In the genomic region with DNA sequence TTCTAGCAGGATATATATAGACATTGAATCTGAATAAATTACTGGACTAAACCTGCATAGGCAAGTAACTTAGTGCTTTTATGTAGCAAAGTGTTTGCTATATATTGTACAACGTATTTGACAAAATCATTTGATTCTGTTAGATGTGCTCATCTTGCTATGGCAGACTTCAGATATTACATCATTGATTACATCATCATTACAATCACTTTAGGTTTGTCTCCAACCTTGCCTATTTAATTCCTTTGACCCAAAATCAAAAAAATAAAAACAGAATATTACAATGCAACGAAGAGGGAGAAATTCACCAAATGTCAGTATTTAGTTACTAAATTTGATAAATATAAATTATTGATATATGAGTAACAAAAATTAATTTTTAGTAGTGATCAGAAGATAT, we compare ENCODE assay signal across 34 cellular contexts.
"Had no signal": no experiment of that assay in that cellular context is flagged by ENCODE, and none has a peak within 500 bp of the region (broad histone marks: within the 10 kb centered on the region; RNA-seq: fewer than 3 reads in every experiment).

No MANE protein-coding gene starts in this region.

- DNase-seq: activated B cell treated with CpG ODN at 0.5 μM for 24 hours; activated CD4-positive, alpha-beta memory T cell treated with anti-CD3 and anti-CD28 coated beads for 36 hours; activated CD4-positive, alpha-beta T cell treated with anti-CD3 and anti-CD28 coated beads for 4 hours; activated CD4-positive, alpha-beta T cell treated with anti-CD3 and anti-CD28 coated beads, Interleukin-2, amount 10 ng/mL, durations not matched to agents 24 days and 14 days; activated CD4-positive, alpha-beta T cell treated with anti-CD3 and anti-CD28 coated beads, Interleukin-2, amount 50 U/mL, for 1 hour; activated CD4-positive, alpha-beta T cell treated with anti-CD3 and anti-CD28 coated beads, Interleukin-2, amount 50 U/mL, for 4 hours; activated CD4-positive, CD25-positive, alpha-beta regulatory T cell treated with anti-CD3 and anti-CD28 coated beads, Interleukin-2, amount 50 U/mL, for 72 hours; activated CD8-positive, alpha-beta memory T cell treated with anti-CD3 and anti-CD28 coated beads, Interleukin-2, amount 50 U/mL, for 4 hours; activated CD8-positive, alpha-beta T cell treated with anti-CD3 and anti-CD28 coated beads for 36 hours; activated effector memory CD4-positive, alpha-beta T cell treated with anti-CD3 and anti-CD28 coated beads, Interleukin-2, amount 50 U/mL, for 16 hours; activated gamma-delta T cell treated with Interleukin-2 at 50 U/mL for 16 hours; activated naive CD4-positive, alpha-beta T cell; activated naive CD4-positive, alpha-beta T cell treated with anti-CD3 and anti-CD28 coated beads for 36 hours; activated naive CD4-positive, alpha-beta T cell treated with anti-CD3 and anti-CD28 coated beads, Interleukin-2, amount 50 U/mL, for 16 hours; activated naive CD8-positive, alpha-beta T cell treated with anti-CD3 and anti-CD28 coated beads for 36 hours; activated T-cell treated with anti-CD3 and anti-CD28 coated beads for 4 hours; activated T-cell treated with anti-CD3 and anti-CD28 coated beads, Interleukin-2, amount 50 U/mL, for 1 hour; activated T-cell treated with anti-CD3 and anti-CD28 coated beads, Interleukin-2, amount 50 U/mL, for 4 hours; activated T-cell treated with anti-CD3 and anti-CD28 coated beads, Interleukin-2, amount 50 U/mL, for 72 hours; adrenal gland; amniotic stem cell; aorta; body of pancreas; brain microvascular endothelial cell; central memory CD4-positive, alpha-beta T cell; T-helper 1 cell; T-helper 2 cell; T-helper 9 cell had no signal

- ATAC-seq: activated CD8-positive, alpha-beta T cell treated with anti-CD3 and anti-CD28 coated beads for 36 hours; activated naive CD4-positive, alpha-beta T cell treated with anti-CD3 and anti-CD28 coated beads, Interleukin-2, amount 50 U/mL, for 72 hours; activated T-cell treated with anti-CD3 and anti-CD28 coated beads, Interleukin-2, amount 50 U/mL, for 4 hours; activated T-cell treated with anti-CD3 and anti-CD28 coated beads, Interleukin-2, amount 50 U/mL, for 72 hours; activated T-helper 17 cell treated with anti-CD3 and anti-CD28 coated beads, Interleukin-2, amount 50 U/mL, for 72 hours; body of pancreas had no signal

- H3K9me3 ChIP-seq: adrenal gland, body of pancreas, breast epithelium had no signal

- H3K36me3 ChIP-seq: adrenal gland, brain microvascular endothelial cell, breast epithelium had no signal

- FAIRE-seq: astrocyte, TTC549 had no signal

- H3K4me1 ChIP-seq: adrenal gland, body of pancreas, breast epithelium had no signal

- H3K27ac ChIP-seq: adrenal gland, body of pancreas, brain microvascular endothelial cell, breast epithelium, VCaP had no signal

- H3K4me3 ChIP-seq: adrenal gland, body of pancreas, breast epithelium had no signal

- H3K27me3 ChIP-seq: adrenal gland, body of pancreas, brain microvascular endothelial cell, breast epithelium had no signal
